In the genomic region with DNA sequence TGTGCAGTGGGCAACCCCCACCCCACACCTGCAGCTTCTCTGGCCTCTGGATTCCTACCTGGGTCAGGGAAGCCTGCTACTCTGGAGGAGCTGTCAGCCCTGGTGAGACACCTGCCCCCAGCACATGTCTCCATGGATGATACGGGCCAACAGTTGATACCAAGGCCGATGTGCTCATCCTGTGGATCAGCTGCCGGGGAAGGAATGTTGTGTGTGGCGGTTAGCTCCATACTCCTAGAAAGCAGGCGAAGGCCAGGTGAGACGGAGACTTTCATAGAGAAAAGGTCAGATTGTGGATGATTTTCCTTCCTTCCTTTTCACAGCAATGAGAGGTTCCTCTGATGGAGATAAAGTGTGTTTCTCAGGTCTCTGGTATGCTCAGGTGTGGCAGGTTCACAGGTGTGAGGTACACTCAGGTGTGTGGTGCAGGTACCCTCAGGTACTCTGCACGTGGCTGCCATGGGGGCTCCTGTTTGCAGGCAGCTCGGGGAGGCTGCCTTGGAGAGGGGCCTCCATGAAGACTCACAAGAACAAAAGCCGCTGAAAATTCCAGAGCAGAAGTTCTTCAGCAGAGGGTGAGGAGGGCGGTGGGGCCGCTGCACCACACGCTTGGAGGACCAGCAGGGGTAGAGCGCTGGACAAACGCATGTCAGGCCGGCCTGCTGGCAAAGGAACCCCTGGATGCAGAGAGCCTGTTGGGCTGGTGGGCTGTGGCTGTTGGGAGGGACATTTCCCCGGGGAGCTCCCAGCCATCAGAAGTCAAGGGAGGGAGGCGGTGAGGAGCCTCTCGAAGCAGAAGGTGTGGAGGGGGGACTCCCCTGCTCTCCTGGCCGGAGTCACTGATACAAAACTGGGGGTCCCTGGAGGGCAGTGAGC, we compare ENCODE assay signal across 12 cellular contexts. TPM values are rescaled to one million over a fixed set of nuclear protein-coding genes. Genes with fewer than 3 reads are reported as not detected.
DNase-seq lines count a peak whose midpoint lies in the region; ATAC-seq and TF ChIP-seq lines count a peak whose summit lies in the region.
"Had no signal": no experiment of that assay in that cellular context is flagged by ENCODE, and none has a peak within 500 bp of the region (broad histone marks: within the 10 kb centered on the region; RNA-seq: fewer than 3 reads in every experiment).

No MANE protein-coding gene starts in this region.

- DNase-seq in GM10248 (ENCODE audit: extremely low spot score) (peak; percentile 64), G401 (ENCODE audit: low spot score) (no peak), NCI-H2029 treated with DMSO at 0.1 percent for 48 hours (lab: John Stamatoyannopoulos, UW) (no peak), NCI-H1092 treated with DMSO at 0.1 percent for 48 hours (lab: John Stamatoyannopoulos, UW) (no peak), psoas muscle (no peak)
- DNase-seq in activated naive CD8-positive, alpha-beta T cell treated with anti-CD3 and anti-CD28 coated beads, Interleukin-2, amount 10 ng/mL, durations not matched to agents 7 days and 5 days: peak; percentile 25
- DNase-seq: amniotic stem cell had no signal

- no peak overlapping the region for H3K27ac ChIP-seq in psoas muscle
- H3K27ac ChIP-seq: C4-2B had no signal

- intact Hi-C loops in psoas muscle (cut with DNase I): loop anchor here in 1 of 2 donors (5.0 kb wide), 1 partner anchor 129 kb away; no protein-coding TSS in a partner anchor

- WGBS in psoas muscle, 3 donors: 87 to 93% (median 92%) methylated on average over 19 of the region's 19 CpGs

- H3K4me3 Mint-ChIP-seq in activated naive CD8-positive, alpha-beta T cell treated with anti-CD3 and anti-CD28 coated beads, Interleukin-2, amount 10 ng/mL, durations not matched to agents 7 days and 5 days: no peak overlapping the region
- H3K4me3 Mint-ChIP-seq: activated CD4-positive, alpha-beta T cell treated with anti-CD3 and anti-CD28 coated beads, Interleukin-2, amount 10 ng/mL, durations not matched to agents 7 days and 5 days had no signal

- peaks cover 0 to 29% (median 8%) of the 10 kb centered on the region in 3 donors for H3K27me3 ChIP-seq in psoas muscle (ENCODE audit: insufficient read depth in 3 of 3, low read length in 2 of 3)

- in situ Hi-C loops in G401 (cut with HindIII; ENCODE audit: low sequenced_read_pairs): no loop called here

- CTCF ChIA-PET in GM10248 (lab: Yijun Ruan, JAX): interaction anchor here (0.7 to 5.3 kb wide), 51 partner anchors 10 to 591 kb away, joined by 3 to 123 read pairs (median 5); partner anchors contain the start of genes BRD9, PDCD6 and TRIP13

- peaks cover 3% of the 10 kb centered on the region for H3K36me3 Mint-ChIP-seq in activated naive CD8-positive, alpha-beta T cell treated with anti-CD3 and anti-CD28 coated beads, Interleukin-2, amount 10 ng/mL, durations not matched to agents 7 days and 5 days

- no peak overlapping the region for H3K27ac Mint-ChIP-seq in activated naive CD8-positive, alpha-beta T cell treated with anti-CD3 and anti-CD28 coated beads, Interleukin-2, amount 10 ng/mL, durations not matched to agents 7 days and 5 days
- H3K27ac Mint-ChIP-seq: activated CD4-positive, alpha-beta T cell treated with anti-CD3 and anti-CD28 coated beads, Interleukin-2, amount 10 ng/mL, durations not matched to agents 7 days and 5 days had no signal

- H3K27me3 Mint-ChIP-seq in activated naive CD8-positive, alpha-beta T cell treated with anti-CD3 and anti-CD28 coated beads, Interleukin-2, amount 10 ng/mL, durations not matched to agents 7 days and 5 days: peaks cover 15% of the 10 kb centered on the region

- H3K4me3 ChIP-seq in psoas muscle: no peak overlapping the region

- peaks cover 6% of the 10 kb centered on the region for H3K4me1 Mint-ChIP-seq in activated naive CD8-positive, alpha-beta T cell treated with anti-CD3 and anti-CD28 coated beads, Interleukin-2, amount 10 ng/mL, durations not matched to agents 7 days and 5 days

- ATAC-seq in GM19463 (IDR thresholded peaks at IDR 0.05; ENCODE audit: unreplicated experiment) (peak; percentile 21), HG03045 (IDR thresholded peaks at IDR 0.05; ENCODE audit: unreplicated experiment) (peak; percentile 2), psoas muscle (no peak)
- no peak for ATAC-seq in activated naive CD8-positive, alpha-beta T cell treated with anti-CD3 and anti-CD28 coated beads, Interleukin-2, amount 10 ng/mL, durations not matched to agents 7 days and 5 days (ENCODE audit: low read depth)

- no peaks in the 10 kb centered on the region for H3K9me3 ChIP-seq in psoas muscle

- TF ChIP-seq CTCF in GM10248 (IDR thresholded peaks at IDR 0.05; ENCODE audit: control extremely low read depth, extremely low read depth, low read depth, missing control alignments) (no peak), psoas muscle (IDR thresholded peaks at IDR 0.05) (no peak)

- peaks cover 3 to 41% of the 10 kb centered on the region in 2 donors for H3K36me3 ChIP-seq in psoas muscle (ENCODE audit: insufficient read depth in 1 of 2, low read depth in 1 of 2)

- no peaks in the 10 kb centered on the region for H3K4me1 ChIP-seq in psoas muscle

- POLR2A ChIA-PET in GM10248 (lab: Yijun Ruan, JAX): interaction anchor here (0.8 to 1.1 kb wide), 5 partner anchors 33 to 156 kb away, joined by 3 to 4 read pairs (median 3); partner anchors contain the start of gene PDCD6
- POLR2A ChIA-PET in activated naive CD8-positive, alpha-beta T cell treated with anti-CD3 and anti-CD28 coated beads, Interleukin-2, amount 10 ng/mL, durations not matched to agents 7 days and 5 days (lab: Charles Lee): interaction anchor here (1.3 to 1.8 kb wide), 2 partner anchors 98 to 115 kb away, joined by 3 to 4 read pairs; partner anchors contain the start of genes CCDC127 and SDHA

- H3K9me3 Mint-ChIP-seq in activated naive CD8-positive, alpha-beta T cell treated with anti-CD3 and anti-CD28 coated beads, Interleukin-2, amount 10 ng/mL, durations not matched to agents 7 days and 5 days: no peaks in the 10 kb centered on the region
- H3K9me3 Mint-ChIP-seq: activated CD4-positive, alpha-beta T cell treated with anti-CD3 and anti-CD28 coated beads, Interleukin-2, amount 10 ng/mL, durations not matched to agents 7 days and 5 days; naive thymus-derived CD8-positive, alpha-beta T cell had no signal

RNA-seq across cellular contexts. Expression of gene AHRR, which starts 5.1 kb away (rescaled TPM):
- total RNA-seq in activated naive CD8-positive, alpha-beta T cell treated with anti-CD3 and anti-CD28 coated beads, Interleukin-2, amount 10 ng/mL, durations not matched to agents 7 days and 5 days: 10 to 100 TPM; 35.7 to 41.6 TPM
- total RNA-seq in G401 (2014; rRNA removed; shearing (Covaris generic)): 0.24 and 2.5 TPM in 2 replicates
- 1 to 10 TPM in 2 of 4 donors, under 1 TPM in 2; 0.45 to 7.4 (median 1.2) TPM for total RNA-seq in psoas muscle
- polyA plus RNA-seq in psoas muscle: under 1 TPM; 0.10 to 0.39 (median 0.13) TPM

RNA-seq across cellular contexts. Expression of gene PDCD6, which starts 45.0 kb away (rescaled TPM):
- 10 to 100 TPM; 85.6 to 87.6 TPM for total RNA-seq in activated naive CD8-positive, alpha-beta T cell treated with anti-CD3 and anti-CD28 coated beads, Interleukin-2, amount 10 ng/mL, durations not matched to agents 7 days and 5 days
- 122 and 132 TPM in 2 replicates for total RNA-seq in G401 (2014; rRNA removed; shearing (Covaris generic))
- total RNA-seq in psoas muscle: 10 to 100 TPM; 26.8 to 33.2 (median 31.4) TPM
- 10 to 100 TPM; 36.8 to 92.4 (median 57.3) TPM for polyA plus RNA-seq in psoas muscle

Comparison
In these comparisons a context has a peak if more than half of its experiments do, and no peak if none do; other contexts are left out.
1. DNase-seq: peak in GM10248 (single experiment) and activated naive CD8-positive, alpha-beta T cell treated with anti-CD3 and anti-CD28 coated beads, Interleukin-2, amount 10 ng/mL, durations not matched to agents 7 days and 5 days (single experiment); none in G401 (single experiment), NCI-H2029 treated with DMSO at 0.1 percent for 48 hours (single experiment), NCI-H1092 treated with DMSO at 0.1 percent for 48 hours (single experiment) and psoas muscle (0 of 2).
2. ATAC-seq: peak in GM19463 (single experiment) and HG03045 (single experiment); none in activated naive CD8-positive, alpha-beta T cell treated with anti-CD3 and anti-CD28 coated beads, Interleukin-2, amount 10 ng/mL, durations not matched to agents 7 days and 5 days (single experiment) and psoas muscle (0 of 4).
3. RNA of gene AHRR, which starts 5.1 kb away (total RNA-seq): 35.7 to 41.6 TPM in activated naive CD8-positive, alpha-beta T cell treated with anti-CD3 and anti-CD28 coated beads, Interleukin-2, amount 10 ng/mL, durations not matched to agents 7 days and 5 days; 0.45 to 7.4 TPM in psoas muscle and 0.24 to 2.5 TPM in G401; every median in the first group is over 4 times any median in the second.